32 cellular contexts compared by ENCODE assay signal in genomic region chr2:62030902-62031301, GRCh38.
"Had no signal": no experiment of that assay in that cellular context is flagged by ENCODE, and none has a peak within 500 bp of the region (broad histone marks: within the 10 kb centered on the region; RNA-seq: fewer than 3 reads in every experiment).

No MANE protein-coding gene starts in this region.

- H3K4me3 ChIP-seq: coronary artery, dorsolateral prefrontal cortex had no signal

- DNase-seq: activated B cell treated with CpG ODN at 0.5 μM for 24 hours; activated CD4-positive, alpha-beta memory T cell treated with anti-CD3 and anti-CD28 coated beads for 36 hours; activated CD4-positive, alpha-beta T cell treated with anti-CD3 and anti-CD28 coated beads, Interleukin-2, amount 10 ng/mL, durations not matched to agents 24 days and 14 days; activated CD8-positive, alpha-beta memory T cell treated with anti-CD3 and anti-CD28 coated beads, Interleukin-2, amount 10 ng/mL, durations not matched to agents 7 days and 5 days; activated CD8-positive, alpha-beta memory T cell treated with anti-CD3 and anti-CD28 coated beads, Interleukin-2, amount 50 U/mL, for 4 hours; activated CD8-positive, alpha-beta T cell treated with anti-CD3 and anti-CD28 coated beads, Interleukin-2, amount 10 ng/mL, durations not matched to agents 7 days and 5 days; activated gamma-delta T cell; activated naive CD4-positive, alpha-beta T cell; activated naive CD4-positive, alpha-beta T cell treated with anti-CD3 and anti-CD28 coated beads, Interleukin-2, amount 50 U/mL, for 16 hours; activated T-cell treated with anti-CD3 and anti-CD28 coated beads, Interleukin-2, amount 50 U/mL, for 1 hour; activated T-cell treated with anti-CD3 and anti-CD28 coated beads, Interleukin-2, amount 50 U/mL, for 72 hours; amniotic stem cell; anterior cingulate cortex; brain microvascular endothelial cell; dorsolateral prefrontal cortex; effector memory CD4-positive, alpha-beta T cell; endodermal cell; foreskin fibroblast; head of caudate nucleus; T-helper 1 cell; T-helper 17 cell; T1000; WERI-Rb-1 had no signal

- H3K4me1 Mint-ChIP-seq: activated CD4-positive, alpha-beta T cell treated with anti-CD3 and anti-CD28 coated beads, Interleukin-2, amount 10 ng/mL, durations not matched to agents 24 days and 14 days; central memory CD8-positive, alpha-beta T cell had no signal

- H3K9me3 Mint-ChIP-seq: activated B cell treated with CpG ODN at 0.5 μM for 24 hours; activated CD4-positive, alpha-beta memory T cell treated with anti-CD3 and anti-CD28 coated beads for 36 hours; activated CD4-positive, alpha-beta T cell treated with anti-CD3 and anti-CD28 coated beads, Interleukin-2, amount 10 ng/mL, durations not matched to agents 24 days and 14 days; activated T-cell treated with anti-CD3 and anti-CD28 coated beads, Interleukin-2, amount 50 U/mL, for 72 hours; central memory CD8-positive, alpha-beta T cell; dendritic cell treated with granulocyte-macrophage colony-stimulating factor and Interleukin-4, amounts not matched to agents 40 ng/mL and 50 ng/mL, for 4 days; endodermal cell; T-helper 2 cell treated with Interferon-gamma antibody and Interleukin-4, amounts not matched to agents 5 μg/mL and 100 μg/mL, for 36 hours had no signal

- H3K27ac Mint-ChIP-seq: activated B cell treated with CpG ODN at 0.5 μM for 24 hours; activated CD4-positive, alpha-beta memory T cell treated with anti-CD3 and anti-CD28 coated beads for 36 hours; activated CD4-positive, alpha-beta T cell treated with anti-CD3 and anti-CD28 coated beads, Interleukin-2, amount 10 ng/mL, durations not matched to agents 24 days and 14 days; activated CD8-positive, alpha-beta memory T cell treated with anti-CD3 and anti-CD28 coated beads, Interleukin-2, amount 10 ng/mL, durations not matched to agents 7 days and 5 days; activated CD8-positive, alpha-beta T cell treated with anti-CD3 and anti-CD28 coated beads, Interleukin-2, amount 10 ng/mL, durations not matched to agents 7 days and 5 days; activated naive CD8-positive, alpha-beta T cell; dendritic cell treated with granulocyte-macrophage colony-stimulating factor and Interleukin-4, amounts not matched to agents 40 ng/mL and 50 ng/mL, for 4 days; endodermal cell; T-helper 17 cell; T-helper 2 cell treated with Interferon-gamma antibody and Interleukin-4, amounts not matched to agents 5 μg/mL and 100 μg/mL, for 36 hours had no signal

- H3K27ac ChIP-seq: brain microvascular endothelial cell, coronary artery, dorsolateral prefrontal cortex, WERI-Rb-1 had no signal

- H3K36me3 ChIP-seq: brain microvascular endothelial cell, WERI-Rb-1 had no signal

- H3K4me3 Mint-ChIP-seq: activated B cell treated with CpG ODN at 0.5 μM for 24 hours; activated CD4-positive, alpha-beta memory T cell treated with anti-CD3 and anti-CD28 coated beads for 36 hours; activated CD4-positive, alpha-beta T cell treated with anti-CD3 and anti-CD28 coated beads, Interleukin-2, amount 10 ng/mL, durations not matched to agents 24 days and 14 days; activated CD8-positive, alpha-beta memory T cell treated with anti-CD3 and anti-CD28 coated beads, Interleukin-2, amount 10 ng/mL, durations not matched to agents 7 days and 5 days; activated CD8-positive, alpha-beta T cell treated with anti-CD3 and anti-CD28 coated beads, Interleukin-2, amount 10 ng/mL, durations not matched to agents 7 days and 5 days; activated naive CD8-positive, alpha-beta T cell; activated T-cell treated with anti-CD3 and anti-CD28 coated beads, Interleukin-2, amount 50 U/mL, for 72 hours; central memory CD8-positive, alpha-beta T cell; dendritic cell treated with granulocyte-macrophage colony-stimulating factor and Interleukin-4, amounts not matched to agents 40 ng/mL and 50 ng/mL, for 4 days; endodermal cell; T-helper 17 cell; T-helper 2 cell treated with Interferon-gamma antibody and Interleukin-4, amounts not matched to agents 5 μg/mL and 100 μg/mL, for 36 hours had no signal

- FAIRE-seq: astrocyte, bronchial epithelial cell had no signal

- H3K36me3 Mint-ChIP-seq: activated CD4-positive, alpha-beta memory T cell treated with anti-CD3 and anti-CD28 coated beads for 36 hours had no signal

- H3K27me3 ChIP-seq: brain microvascular endothelial cell, dorsolateral prefrontal cortex had no signal

- ATAC-seq: activated CD4-positive, CD25-positive, alpha-beta regulatory T cell treated with anti-CD3 and anti-CD28 coated beads, Interleukin-2, amount 50 U/mL, for 24 hours; activated CD8-positive, alpha-beta memory T cell treated with anti-CD3 and anti-CD28 coated beads, Interleukin-2, amount 10 ng/mL, durations not matched to agents 7 days and 5 days; activated CD8-positive, alpha-beta T cell treated with anti-CD3 and anti-CD28 coated beads, Interleukin-2, amount 10 ng/mL, durations not matched to agents 7 days and 5 days; activated T-cell treated with anti-CD3 and anti-CD28 coated beads, Interleukin-2, amount 50 U/mL, for 72 hours; esophagus mucosa; T-helper 17 cell had no signal
